In genomic region chr11:64888406-64888757, GRCh38 we compare ENCODE assay signal across 1 cellular context.
TF ChIP-seq lines count a peak whose summit lies in the region.

No MANE protein-coding gene starts in this region.

TF ChIP-seq in HepG2, 621 proteins besides CTCF, POLR2A, EP300 and RAD21 (continued from another document and continues in another):
- TF ChIP-seq ATF2 (CRISPR knock-in tag; IDR thresholded peaks at IDR 0.05) (0 out of 2 replicates have a peak, but pooled peaks have one; percentile 7), PHF5A (CRISPR knock-in tag; IDR thresholded peaks at IDR 0.05; ENCODE audit: low read depth, unreplicated experiment) (no peak), ZNF687 (CRISPR knock-in tag; IDR thresholded peaks at IDR 0.05) (peak; percentile 3), ZHX1 (CRISPR knock-in tag; IDR thresholded peaks at IDR 0.05; ENCODE audit: low read depth) (no peak), ZNF780A (CRISPR knock-in tag; IDR thresholded peaks at IDR 0.05) (no peak), REL (CRISPR knock-in tag; conservative IDR thresholded peaks at IDR 0.05) (no peak), ZNF670 (CRISPR knock-in tag; IDR thresholded peaks at IDR 0.05; ENCODE audit: borderline replicate concordance) (no peak), TEF (CRISPR knock-in tag; IDR thresholded peaks at IDR 0.05) (no peak), PATZ1 (CRISPR knock-in tag; IDR thresholded peaks at IDR 0.05) (no peak), ZNF138 (CRISPR knock-in tag; IDR thresholded peaks at IDR 0.05; ENCODE audit: low read depth) (peak; percentile 23; the same call in 1 of the 2 replicates), XRCC5 (optimal IDR thresholded peaks at IDR 0.05; ENCODE audit: low read length) (no peak), ATM (IDR thresholded peaks at IDR 0.05; ENCODE audit: borderline replicate concordance) (no peak), DPF2 (CRISPR knock-in tag; IDR thresholded peaks at IDR 0.05; ENCODE audit: borderline replicate concordance, low read depth) (no peak), ZNF121 (CRISPR knock-in tag; IDR thresholded peaks at IDR 0.05) (no peak), NR2C2 (CRISPR knock-in tag; IDR thresholded peaks at IDR 0.05; ENCODE audit: borderline replicate concordance) (0 out of 2 replicates have a peak, but pooled peaks have one; percentile 15), ZNF552 (CRISPR knock-in tag; IDR thresholded peaks at IDR 0.05; ENCODE audit: borderline replicate concordance) (no peak), RXRA (CRISPR knock-in tag; IDR thresholded peaks at IDR 0.05) (no peak), ZBED4 (CRISPR knock-in tag; IDR thresholded peaks at IDR 0.05; ENCODE audit: borderline replicate concordance) (no peak), ZSCAN21 (CRISPR knock-in tag; IDR thresholded peaks at IDR 0.05; ENCODE audit: borderline replicate concordance) (no peak), RBFOX2 (IDR thresholded peaks at IDR 0.05; ENCODE audit: low read depth, low read length) (no peak; the same call in 1 of the 2 replicates), ZNF414 (CRISPR knock-in tag; IDR thresholded peaks at IDR 0.05) (0 out of 2 replicates have a peak, but pooled peaks have one; percentile 10), HNRNPUL1 (IDR thresholded peaks at IDR 0.05; ENCODE audit: low read depth, low read length) (no peak), ARID2 (CRISPR knock-in tag; IDR thresholded peaks at IDR 0.05; ENCODE audit: borderline replicate concordance) (no peak), SKI (IDR thresholded peaks at IDR 0.05; ENCODE audit: partially characterized antibody) (no peak), ZSCAN25 (CRISPR knock-in tag; IDR thresholded peaks at IDR 0.05) (no peak), GFI1 (CRISPR knock-in tag; IDR thresholded peaks at IDR 0.05; ENCODE audit: borderline replicate concordance) (0 out of 2 replicates have a peak, but pooled peaks have one; percentile 1), HDAC1 (CRISPR knock-in tag; IDR thresholded peaks at IDR 0.05) (no peak), ZNF572 (CRISPR knock-in tag; IDR thresholded peaks at IDR 0.05) (0 out of 2 replicates have a peak, but pooled peaks have one; percentile 3), CEBPB (IDR thresholded peaks at IDR 0.05; ENCODE audit: borderline replicate concordance, low read depth, low read length) (no peak), ZNF589 (CRISPR knock-in tag; conservative IDR thresholded peaks at IDR 0.05) (no peak), ZNF792 (CRISPR knock-in tag; IDR thresholded peaks at IDR 0.05) (0 out of 2 replicates have a peak, but pooled peaks have one; percentile 5), ZNF549 (CRISPR knock-in tag; IDR thresholded peaks at IDR 0.05) (no peak), ZNF614 (CRISPR knock-in tag; IDR thresholded peaks at IDR 0.05; ENCODE audit: borderline replicate concordance) (no peak), RNF2 (conservative IDR thresholded peaks at IDR 0.05; ENCODE audit: low read depth) (no peak), REPIN1 (CRISPR knock-in tag; IDR thresholded peaks at IDR 0.05; ENCODE audit: borderline replicate concordance, low read depth) (no peak), BATF2 (CRISPR knock-in tag; IDR thresholded peaks at IDR 0.05) (no peak), RFX1 (IDR thresholded peaks at IDR 0.05) (no peak), ZBTB10 (CRISPR knock-in tag; IDR thresholded peaks at IDR 0.05; ENCODE audit: borderline replicate concordance) (no peak), ZBTB25 (CRISPR knock-in tag; IDR thresholded peaks at IDR 0.05) (no peak), WIZ (CRISPR knock-in tag; IDR thresholded peaks at IDR 0.05) (0 out of 2 replicates have a peak, but pooled peaks have one; percentile 43), CREB1 (IDR thresholded peaks at IDR 0.05) (no peak), CREB1 (CRISPR knock-in tag; IDR thresholded peaks at IDR 0.05) (no peak), ZKSCAN1 (IDR thresholded peaks at IDR 0.05; ENCODE audit: low read length) (no peak)
